Comparison of ENCODE assay signal across 7 cellular contexts in the genomic region with DNA sequence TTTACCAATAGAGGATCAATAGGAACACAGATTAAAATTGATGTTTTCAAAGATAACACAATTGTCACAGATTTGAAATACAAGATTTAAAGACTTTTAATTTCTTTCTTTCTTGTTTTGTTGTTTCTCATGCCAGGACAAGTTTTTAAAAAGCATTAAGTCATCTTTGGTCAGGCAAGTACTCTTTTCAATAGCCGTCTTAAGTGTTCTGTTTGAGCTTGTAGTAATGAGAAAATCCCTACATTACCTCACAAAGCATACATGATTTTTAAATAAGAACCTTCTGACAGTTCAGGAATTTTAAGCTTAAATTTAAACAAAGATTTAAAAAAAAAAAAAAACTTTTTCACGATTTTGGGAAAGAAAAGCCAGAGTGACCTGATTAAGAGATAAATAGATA.
"Had no signal": no experiment of that assay in that cellular context is flagged by ENCODE, and none has a peak within 500 bp of the region (broad histone marks: within the 10 kb centered on the region; RNA-seq: fewer than 3 reads in every experiment).

No MANE protein-coding gene starts in this region.

- H3K9ac ChIP-seq: KMS-11 had no signal

- H3K4me2 ChIP-seq: GM23338, KMS-11 had no signal

- H3K27ac ChIP-seq: HL-60, KMS-11 had no signal

- ATAC-seq: GM23338, HepG2 had no signal

- H3K4me3 ChIP-seq: GM23338 had no signal

- DNase-seq: H9, HCEC 1CT, KBM-7 had no signal
